Comparison of ENCODE assay signal across 8 cellular contexts in the genomic region with DNA sequence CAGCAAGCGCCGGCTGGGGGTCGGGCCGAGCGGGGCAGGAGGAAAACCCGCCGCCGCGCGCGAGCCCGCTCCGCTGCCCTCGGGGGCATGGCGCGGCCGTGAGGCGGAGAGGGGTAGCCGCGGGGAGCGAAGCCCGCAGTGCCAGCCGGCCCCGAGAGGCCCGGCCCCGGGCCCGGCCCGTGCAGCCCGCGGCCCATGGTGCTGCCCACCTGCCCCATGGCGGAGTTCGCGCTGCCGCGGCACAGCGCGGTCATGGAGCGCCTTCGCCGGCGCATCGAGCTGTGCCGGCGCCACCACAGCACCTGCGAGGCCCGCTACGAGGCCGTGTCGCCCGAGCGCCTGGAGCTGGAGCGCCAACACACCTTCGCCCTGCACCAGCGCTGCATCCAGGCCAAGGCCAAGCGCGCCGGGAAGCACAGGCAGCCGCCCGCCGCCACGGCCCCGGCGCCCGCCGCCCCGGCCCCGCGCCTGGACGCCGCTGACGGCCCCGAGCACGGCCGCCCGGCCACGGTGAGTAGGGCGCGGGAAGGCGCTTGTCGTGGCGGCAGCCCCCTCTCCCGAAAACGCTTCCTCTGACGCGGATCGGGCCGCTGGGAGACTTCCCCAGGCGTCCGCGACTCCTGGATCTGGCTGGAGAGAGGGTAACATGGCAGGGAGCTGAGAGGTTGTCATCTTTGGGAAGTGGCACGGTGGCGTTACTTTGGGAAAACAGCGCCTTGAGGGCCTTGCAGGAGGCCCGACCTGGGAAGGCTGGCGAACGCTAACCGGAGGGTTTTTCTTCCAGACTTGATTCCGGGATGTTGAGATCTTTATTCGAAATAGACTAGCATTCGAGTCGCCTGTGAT. TPM values are rescaled to one million over a fixed set of nuclear protein-coding genes. Genes with fewer than 3 reads are reported as not detected.
DNase-seq lines count a peak whose midpoint lies in the region; ATAC-seq, FAIRE-seq and TF ChIP-seq lines count a peak whose summit lies in the region.

No MANE protein-coding gene starts in this region.

- TF ChIP-seq RAD21 in GM12878 (IDR thresholded peaks at IDR 0.05; ENCODE audit: insufficient read depth, low read depth, low read length), result no peak

- intact Hi-C loops in GM12878 (cut with micrococcal nuclease; ENCODE audit: unreplicated experiment), result loop anchor here (2.0 kb wide), 1 partner anchor 34 kb away; a partner anchor contains a TSS

- RAD21 ChIA-PET in GM12878 (lab: Charles Lee; ENCODE audit: unreplicated experiment), result interaction anchor here (1.1 to 2.2 kb wide), 5 partner anchors 27 to 174 kb away, joined by 4 to 7 read pairs (median 4); a partner anchor contains a TSS

- H3K4me1 ChIP-seq in SJSA1 (replicated peaks) (peaks cover 16% of the 10 kb centered on the region), GM12878 (ENCODE audit: control insufficient read depth, insufficient read depth, low read length) (peaks cover 6% of the 10 kb centered on the region; the same call in 1 of the 2 replicates)

- H3K27ac ChIP-seq in SJSA1 (peak overlapping the region; percentile 54), GM12878 (ENCODE audit: control insufficient read depth, insufficient read depth) (peak overlapping the region; percentile 83)

- no peak for TF ChIP-seq CTCF in GM12878 (IDR thresholded peaks at IDR 0.05 in 2 of 3, conservative IDR thresholded peaks at IDR 0.05 in 1 of 3; ENCODE audit: control insufficient read depth in 2 of 3, extremely low read depth in 1 of 3, insufficient read depth in 1 of 3, low read depth in 3 of 3, low read length in 3 of 3)

- H3K4me2 ChIP-seq in GM12878 (ENCODE audit: control insufficient read depth, insufficient read depth), result peak overlapping the region; percentile 36

- WGBS in GM12878 (ENCODE audit: insufficient coverage, insufficient replicate concordance, low lambda C conversion rate, missing lambda C conversion rate), result under 1% methylated on average over 95 of the region's 101 CpGs

- peak overlapping the region; percentile 74 for H3K9ac ChIP-seq in GM12878 (ENCODE audit: control insufficient read depth, insufficient read depth, low read length)

- ATAC-seq in GM18907 (IDR thresholded peaks at IDR 0.05; ENCODE audit: unreplicated experiment) (peak; percentile 29), HG03139 (IDR thresholded peaks at IDR 0.05; ENCODE audit: unreplicated experiment) (peak; percentile 18), GM12878 (peak; percentile 53)

- SMC1A ChIA-PET in GM12878 (lab: Charles Lee; ENCODE audit: uncharacterized antibody, unreplicated experiment), result interaction anchor here (0.6 to 2.0 kb wide), 5 partner anchors 29 to 392 kb away, joined by 3 to 6 read pairs (median 4); a partner anchor contains a TSS

- TF ChIP-seq EP300 in GM12878 (IDR thresholded peaks at IDR 0.05; ENCODE audit: borderline replicate concordance in 1 of 2, control insufficient read depth in 1 of 2, low read depth in 2 of 2, low read length in 2 of 2), result no peak

- CTCF ChIA-PET in GM12878 (lab: Yijun Ruan, JAX), result interaction anchor here (1.0 to 4.2 kb wide), 4 partner anchors 25 to 54 kb away, joined by 3 to 25 read pairs (median 6); no protein-coding TSS in a partner anchor

- H3K9me3 ChIP-seq in SJSA1 (replicated peaks), result no peaks in the 10 kb centered on the region
- no peaks in the 10 kb centered on the region for H3K9me3 ChIP-seq in GM12878 (replicated peaks; ENCODE audit: control insufficient read depth, insufficient read depth, low read length)
- H3K9me3 ChIP-seq in iPS-18c (ENCODE audit: control insufficient read depth, insufficient read depth, low read length), result no peaks in the 10 kb centered on the region

- H3K27me3 ChIP-seq in SJSA1 (replicated peaks), result no peaks in the 10 kb centered on the region
- no peaks in the 10 kb centered on the region for H3K27me3 ChIP-seq in GM12878 (replicated peaks in 1 of 2; ENCODE audit: control insufficient read depth in 2 of 2, insufficient read depth in 2 of 2, low read length in 1 of 2)

- in situ Hi-C loops in GM12878 (cut with MboI), result no loop called here

- H2AFZ ChIP-seq in GM12878 (ENCODE audit: control insufficient read depth, low read depth, low read length), result peak overlapping the region; percentile 59

- peaks cover 51% of the 10 kb centered on the region for H3K79me2 ChIP-seq in GM12878 (ENCODE audit: control insufficient read depth, insufficient read depth, low read length)

- no TSS peak for BruUV-seq in GM12878 (replicated peaks; lab: Mats Ljungman, UMichigan)

- DNase-seq in C1 segment of cervical spinal cord (lab: John Stamatoyannopoulos, UW) (peak in 13 of 14 donors; percentile 9 to 71 (median 52)), SJSA1 (ENCODE audit: low read depth in 1 of 2, low spot score in 2 of 2) (peak; percentile 64 to 70), GM12878 (ENCODE audit: low read depth, low spot score) (no peak), skeletal muscle cell (ENCODE audit: low read depth) (no peak), GF-D8 (lab: John Stamatoyannopoulos, UW) (no peak)

- no peak; the same call in 1 of the 2 replicates for TF ChIP-seq POLR2A in GM12878 (IDR thresholded peaks at IDR 0.05; ENCODE audit: low read depth, low read length)

- H4K20me1 ChIP-seq in GM12878 (ENCODE audit: control insufficient read depth, insufficient read depth), result no peaks in the 10 kb centered on the region; the same call in 1 of the 2 replicates

- peak overlapping the region; percentile 86 for H3K4me3 ChIP-seq in SJSA1
- peak overlapping the region; percentile 84 for H3K4me3 ChIP-seq in GM12878
- H3K4me3 ChIP-seq in iPS-18c (ENCODE audit: insufficient read depth, low read depth, low read length), result peak overlapping the region; percentile 84
- H3K4me3 ChIP-seq in skeletal muscle cell (ENCODE audit: low read depth, low read length), result peak overlapping the region; percentile 67

- POLR2A ChIA-PET in GM12878 (lab: Charles Lee), result interaction anchor here (0.6 to 1.4 kb wide), 7 partner anchors 11 to 197 kb away, joined by 3 to 11 read pairs (median 8); a partner anchor contains a TSS

- FAIRE-seq in GM12878 (lab: Jason Lieb, UNC), result no peak

- H3K36me3 ChIP-seq in SJSA1 (peaks cover 70% of the 10 kb centered on the region), GM12878 (ENCODE audit: control insufficient read depth in 2 of 2, insufficient read depth in 2 of 2, low read length in 1 of 2) (peaks cover 2 to 23% of the 10 kb centered on the region in 2 experiments)

RNA-seq across cellular contexts. Expression of a gene that starts 0.5 kb away (rescaled TPM):
- total RNA-seq in SJSA1 (2014; rRNA removed; shearing (Covaris generic)), result 13.7 and 18.0 TPM in 2 replicates
- 22.7 and 24.8 TPM in 2 replicates for total RNA-seq in GM12878 (2013; cell fraction: nucleolus; rRNA removed)
- total RNA-seq in GM12878 (2014; rRNA removed) (9.1 and 16.4 TPM in 2 replicates), GM12878 (2014; rRNA removed; fragmentation: Illumina TruSeq; extraction: Trizol) (7.4 and 7.9 TPM in 2 replicates), GM12878 (2021) (23.1 and 23.9 TPM in 2 replicates)
- polyA plus RNA-seq in GM12878 (2011; ENCODE audit: low read depth), result 5.3 TPM
- polyA plus RNA-seq in GM12878 (2011; rRNA removed) (3.4 and 6.5 TPM in 2 replicates), GM12878 (2014; fragmentation: Illumina TruSeq; extraction: Trizol) (13.8 and 17.2 TPM in 2 replicates), GM12878 (2014; fragmentation: Nextera tagmentation; extraction: Ambion mirVana) (1 to 10 TPM in 1 of 2 experiments, under 1 TPM in 1; 0.42 to 1.2 TPM), GM12878 (2014; rRNA removed) (19.5 and 21.1 TPM in 2 replicates), GM12878 (2016; fragmentation: Nextera tagmentation; extraction: Ambion mirVana) (1 to 10 TPM; 7.0 to 7.1 TPM)
- polyA plus RNA-seq in GM12878 (2011; cell fraction: cytosol; rRNA removed), result 6.6 and 7.5 TPM in 2 replicates
- polyA plus RNA-seq in GM12878 (2011; cell fraction: nucleus; rRNA removed), result 14.3 and 16.4 TPM in 2 replicates
- polyA plus RNA-seq in GM12878 (2012), result 9.6 and 11.2 TPM in 2 replicates
- polyA minus RNA-seq in GM12878 (2011; rRNA and poly(A)+ RNA removed), result 6.3 and 7.7 TPM in 2 replicates
- polyA minus RNA-seq in GM12878 (2011; cell fraction: cytosol; rRNA and poly(A)+ RNA removed), result 4.1 and 5.6 TPM in 2 replicates
- polyA minus RNA-seq in GM12878 (2011; cell fraction: nucleus; rRNA and poly(A)+ RNA removed), result 7.6 and 16.6 TPM in 2 replicates

RNA-seq across cellular contexts. Expression of a gene that starts 34.4 kb away (rescaled TPM):
- 813 and 826 TPM in 2 replicates for total RNA-seq in SJSA1 (2014; rRNA removed; shearing (Covaris generic))
- total RNA-seq in GM12878 (2013; cell fraction: nucleolus; rRNA removed), result 285 and 287 TPM in 2 replicates
- total RNA-seq in GM12878 (2014; rRNA removed) (259 and 322 TPM in 2 replicates), GM12878 (2014; rRNA removed; fragmentation: Illumina TruSeq; extraction: Trizol) (416 and 430 TPM in 2 replicates), GM12878 (2021) (550 and 555 TPM in 2 replicates)
- polyA plus RNA-seq in GM12878 (2011; ENCODE audit: low read depth), result 328 TPM
- polyA plus RNA-seq in GM12878 (2011; rRNA removed) (602 and 605 TPM in 2 replicates), GM12878 (2014; fragmentation: Illumina TruSeq; extraction: Trizol) (393 and 480 TPM in 2 replicates), GM12878 (2014; fragmentation: Nextera tagmentation; extraction: Ambion mirVana) (100 to 1,000 TPM in 1 of 2 experiments, 10 to 100 TPM in 1; 78.2 to 139 TPM), GM12878 (2014; rRNA removed) (261 and 326 TPM in 2 replicates), GM12878 (2016; fragmentation: Nextera tagmentation; extraction: Ambion mirVana) (100 to 1,000 TPM; 433 to 469 TPM)
- 137 and 177 TPM in 2 replicates for polyA plus RNA-seq in GM12878 (2011; cell fraction: cytosol; rRNA removed)
- polyA plus RNA-seq in GM12878 (2011; cell fraction: nucleus; rRNA removed), result 109 and 125 TPM in 2 replicates
- 303 and 419 TPM in 2 replicates for polyA plus RNA-seq in GM12878 (2012)
- 439 and 652 TPM in 2 replicates for polyA minus RNA-seq in GM12878 (2011; rRNA and poly(A)+ RNA removed)
- 262 and 309 TPM in 2 replicates for polyA minus RNA-seq in GM12878 (2011; cell fraction: cytosol; rRNA and poly(A)+ RNA removed)
- 71.2 and 97.1 TPM in 2 replicates for polyA minus RNA-seq in GM12878 (2011; cell fraction: nucleus; rRNA and poly(A)+ RNA removed)

RNA-seq across cellular contexts. Expression of a gene that starts 52.3 kb away (rescaled TPM):
- total RNA-seq in SJSA1 (2014; rRNA removed; shearing (Covaris generic)), result not detected in 2 replicates
- total RNA-seq in GM12878 (2013; cell fraction: nucleolus; rRNA removed), result 2.6 and 2.7 TPM in 2 replicates
- total RNA-seq in GM12878 (2014; rRNA removed) (0.56 and 0.93 TPM in 2 replicates), GM12878 (2014; rRNA removed; fragmentation: Illumina TruSeq; extraction: Trizol) (not detected in 2 replicates), GM12878 (2021) (not detected in 2 replicates)
- not detected for polyA plus RNA-seq in GM12878 (2011; ENCODE audit: low read depth)
- polyA plus RNA-seq in GM12878 (2011; rRNA removed) (0.10 TPM in 1 of 2 replicates, not detected in the other), GM12878 (2014; fragmentation: Illumina TruSeq; extraction: Trizol) (not detected in 2 replicates), GM12878 (2014; fragmentation: Nextera tagmentation; extraction: Ambion mirVana) (not detected), GM12878 (2014; rRNA removed) (0.18 and 0.25 TPM in 2 replicates), GM12878 (2016; fragmentation: Nextera tagmentation; extraction: Ambion mirVana) (1 to 10 TPM in 1 of 2 experiments, under 1 TPM in 1; 0.47 to 1.2 TPM)
- polyA plus RNA-seq in GM12878 (2011; cell fraction: cytosol; rRNA removed), result 0.07 and 0.23 TPM in 2 replicates
- 0.32 and 1.3 TPM in 2 replicates for polyA plus RNA-seq in GM12878 (2011; cell fraction: nucleus; rRNA removed)
- 0.69 and 0.93 TPM in 2 replicates for polyA plus RNA-seq in GM12878 (2012)
- polyA minus RNA-seq in GM12878 (2011; rRNA and poly(A)+ RNA removed), result 0.41 TPM in 1 of 2 replicates, not detected in the other
- polyA minus RNA-seq in GM12878 (2011; cell fraction: cytosol; rRNA and poly(A)+ RNA removed), result not detected in 2 replicates
- 2.7 and 3.0 TPM in 2 replicates for polyA minus RNA-seq in GM12878 (2011; cell fraction: nucleus; rRNA and poly(A)+ RNA removed)

Comparison
In these comparisons a context has a peak if more than half of its experiments do, and no peak if none do; other contexts are left out.
1. DNase-seq: peak in C1 segment of cervical spinal cord (13 of 14) and SJSA1 (2 of 2); none in GM12878 (single experiment), skeletal muscle cell (single experiment) and GF-D8 (single experiment).
2. Peak in every context shown above with its lines, with median percentiles within 50 percentile points of each other: ATAC-seq and H3K4me3 ChIP-seq.